ENCODE assay signal across 15 cellular contexts in the genomic region with DNA sequence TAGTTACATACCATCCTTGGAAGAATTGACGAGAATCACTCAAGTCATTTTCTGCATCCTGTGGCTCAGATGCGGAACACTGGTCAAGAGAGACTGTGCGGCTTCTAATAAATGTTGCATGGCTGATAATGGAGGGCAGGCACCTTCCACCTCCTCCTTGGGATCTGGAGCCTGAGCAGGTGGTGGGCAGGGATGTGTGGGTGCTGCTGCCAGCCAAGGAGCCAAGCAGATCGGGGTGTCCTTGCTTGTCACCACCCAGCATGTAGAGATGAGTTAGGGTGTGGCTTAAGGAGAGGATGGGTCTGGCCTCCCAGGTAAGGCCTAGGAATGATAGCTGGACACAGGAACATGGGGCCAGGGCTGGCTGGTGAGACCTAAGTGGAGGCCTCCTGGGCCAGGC. TPM values are rescaled to one million over a fixed set of nuclear protein-coding genes. Genes with fewer than 3 reads are reported as not detected.
DNase-seq lines count a peak whose midpoint lies in the region; ATAC-seq and TF ChIP-seq lines count a peak whose summit lies in the region.
"Had no signal": no experiment of that assay in that cellular context is flagged by ENCODE, and none has a peak within 500 bp of the region (broad histone marks: within the 10 kb centered on the region; RNA-seq: fewer than 3 reads in every experiment).

No MANE protein-coding gene starts in this region.

- peak overlapping the region; percentile 48 for H3K27ac Mint-ChIP-seq in CD4-positive, alpha-beta T cell
- peak overlapping the region; percentile 65 for H3K27ac Mint-ChIP-seq in activated T-helper 17 cell treated with anti-CD3 and anti-CD28 coated beads, Interleukin-2, amount 50 U/mL, for 72 hours
- H3K27ac Mint-ChIP-seq in effector memory CD8-positive, alpha-beta T cell: peak overlapping the region; percentile 82 to 83
- no peak overlapping the region for H3K27ac Mint-ChIP-seq in activated CD8-positive, alpha-beta T cell treated with anti-CD3 and anti-CD28 coated beads, Interleukin-2, amount 10 ng/mL, durations not matched to agents 7 days and 5 days
- H3K27ac Mint-ChIP-seq: B cell, HFFc6 had no signal

- no peaks in the 10 kb centered on the region for H3K9me3 ChIP-seq in CD4-positive, alpha-beta T cell (ENCODE audit: control insufficient read depth, low read length)
- H3K9me3 ChIP-seq in skeletal muscle tissue (ENCODE audit: control insufficient read depth in 3 of 3, low read length in 3 of 3): no peaks in the 10 kb centered on the region
- H3K9me3 ChIP-seq in right atrium auricular region: no peaks in the 10 kb centered on the region
- H3K9me3 ChIP-seq: BLaER1 treated with 17β-estradiol and CSF1 and Interleukin-3, amounts not matched to agents 10 nM and 100 nM had no signal

- no peak for TF ChIP-seq CTCF in CD4-positive, alpha-beta T cell (IDR thresholded peaks at IDR 0.05)
- TF ChIP-seq CTCF in right atrium auricular region (IDR thresholded peaks at IDR 0.05): no peak

- H3K9ac ChIP-seq in skeletal muscle tissue (ENCODE audit: low read depth in 1 of 3, low read length in 3 of 3): peak overlapping the region in 1 of 3 donors; percentile 81
- H3K9ac ChIP-seq: BLaER1 treated with 17β-estradiol and CSF1 and Interleukin-3, amounts not matched to agents 10 nM and 100 nM had no signal

- POLR2A ChIA-PET in CD4-positive, alpha-beta T cell (lab: Charles Lee): no interaction called here
- POLR2A ChIA-PET in activated CD8-positive, alpha-beta T cell treated with anti-CD3 and anti-CD28 coated beads, Interleukin-2, amount 10 ng/mL, durations not matched to agents 7 days and 5 days (lab: Charles Lee): no interaction called here

- no peak overlapping the region for H3K27ac ChIP-seq in CD4-positive, alpha-beta T cell (ENCODE audit: low read depth, low read length)
- peak overlapping the region; percentile 78 for H3K27ac ChIP-seq in skeletal muscle tissue (ENCODE audit: low read depth, low read length)
- H3K27ac ChIP-seq in right atrium auricular region: no peak overlapping the region
- H3K27ac ChIP-seq: BLaER1 treated with 17β-estradiol and CSF1 and Interleukin-3, amounts not matched to agents 10 nM and 100 nM; HL-60 had no signal

- H3K36me3 ChIP-seq in skeletal muscle tissue (ENCODE audit: control insufficient read depth in 3 of 3, insufficient read depth in 3 of 3, low read length in 3 of 3) (peaks cover 89 to 93% (median 92%) of the 10 kb centered on the region in 3 donors), right atrium auricular region (peaks cover 84% of the 10 kb centered on the region)

- H3K27me3 Mint-ChIP-seq in CD4-positive, alpha-beta T cell: no peaks in the 10 kb centered on the region
- no peaks in the 10 kb centered on the region for H3K27me3 Mint-ChIP-seq in activated T-helper 17 cell treated with anti-CD3 and anti-CD28 coated beads, Interleukin-2, amount 50 U/mL, for 72 hours
- no peaks in the 10 kb centered on the region for H3K27me3 Mint-ChIP-seq in effector memory CD8-positive, alpha-beta T cell
- H3K27me3 Mint-ChIP-seq in activated CD8-positive, alpha-beta T cell treated with anti-CD3 and anti-CD28 coated beads, Interleukin-2, amount 10 ng/mL, durations not matched to agents 7 days and 5 days (ENCODE audit: low read depth): no peaks in the 10 kb centered on the region
- H3K27me3 Mint-ChIP-seq: B cell; CD8-positive, alpha-beta memory T cell had no signal

- TF ChIP-seq POLR2A in GM18505 (IDR thresholded peaks at IDR 0.05; ENCODE audit: borderline replicate concordance, extremely low read depth, insufficient read depth, insufficient read length): no peak

- no peak for DNase-seq in CD4-positive, alpha-beta T cell
- DNase-seq in effector memory CD8-positive, alpha-beta T cell: no peak
- DNase-seq in right atrium auricular region (ENCODE audit: low spot score): no peak
- no peak for DNase-seq in activated CD8-positive, alpha-beta T cell treated with anti-CD3 and anti-CD28 coated beads, Interleukin-2, amount 10 ng/mL, durations not matched to agents 7 days and 5 days
- DNase-seq: CD8-positive, alpha-beta memory T cell; COR-L47; GOT3; HFFc6 had no signal

- peaks cover 4% of the 10 kb centered on the region for H3K4me1 Mint-ChIP-seq in CD4-positive, alpha-beta T cell (ENCODE audit: low read depth)
- H3K4me1 Mint-ChIP-seq in activated T-helper 17 cell treated with anti-CD3 and anti-CD28 coated beads, Interleukin-2, amount 50 U/mL, for 72 hours: peaks cover 30% of the 10 kb centered on the region
- peaks cover 23 to 24% of the 10 kb centered on the region in 2 donors for H3K4me1 Mint-ChIP-seq in effector memory CD8-positive, alpha-beta T cell (ENCODE audit: low read depth in 2 of 2)
- no peaks in the 10 kb centered on the region for H3K4me1 Mint-ChIP-seq in activated CD8-positive, alpha-beta T cell treated with anti-CD3 and anti-CD28 coated beads, Interleukin-2, amount 10 ng/mL, durations not matched to agents 7 days and 5 days (ENCODE audit: low read depth)
- H3K4me1 Mint-ChIP-seq: B cell had no signal

- H3K27me3 ChIP-seq in CD4-positive, alpha-beta T cell (ENCODE audit: control insufficient read depth, insufficient read depth, low read length): no peaks in the 10 kb centered on the region
- no peaks in the 10 kb centered on the region for H3K27me3 ChIP-seq in skeletal muscle tissue (ENCODE audit: control insufficient read depth in 3 of 3, insufficient read depth in 3 of 3, low read length in 3 of 3)
- H3K27me3 ChIP-seq in right atrium auricular region: no peaks in the 10 kb centered on the region
- H3K27me3 ChIP-seq: BLaER1 treated with 17β-estradiol and CSF1 and Interleukin-3, amounts not matched to agents 10 nM and 100 nM had no signal

- H3K4me1 ChIP-seq in skeletal muscle tissue (ENCODE audit: control insufficient read depth in 3 of 3, insufficient read depth in 3 of 3, low read length in 3 of 3) (peaks cover 18 to 39% (median 33%) of the 10 kb centered on the region in 3 donors), right atrium auricular region (no peaks in the 10 kb centered on the region)
- H3K4me1 ChIP-seq: BLaER1 treated with 17β-estradiol and CSF1 and Interleukin-3, amounts not matched to agents 10 nM and 100 nM had no signal

- H3K4me3 ChIP-seq in skeletal muscle tissue (ENCODE audit: low read length in 3 of 3) (peak overlapping the region in 1 of 3 donors; percentile 61), right atrium auricular region (no peak overlapping the region)
- H3K4me3 ChIP-seq: BLaER1 treated with 17β-estradiol and CSF1 and Interleukin-3, amounts not matched to agents 10 nM and 100 nM had no signal

- no peaks in the 10 kb centered on the region for H3K9me3 Mint-ChIP-seq in CD4-positive, alpha-beta T cell
- no peaks in the 10 kb centered on the region for H3K9me3 Mint-ChIP-seq in activated T-helper 17 cell treated with anti-CD3 and anti-CD28 coated beads, Interleukin-2, amount 50 U/mL, for 72 hours
- H3K9me3 Mint-ChIP-seq in effector memory CD8-positive, alpha-beta T cell: no peaks in the 10 kb centered on the region
- no peaks in the 10 kb centered on the region for H3K9me3 Mint-ChIP-seq in activated CD8-positive, alpha-beta T cell treated with anti-CD3 and anti-CD28 coated beads, Interleukin-2, amount 10 ng/mL, durations not matched to agents 7 days and 5 days (ENCODE audit: insufficient read depth)
- H3K9me3 Mint-ChIP-seq: CD8-positive, alpha-beta memory T cell; HFFc6 had no signal

- no peak for ATAC-seq in CD4-positive, alpha-beta T cell (ENCODE audit: poor library complexity)
- no peak for ATAC-seq in activated T-helper 17 cell treated with anti-CD3 and anti-CD28 coated beads, Interleukin-2, amount 50 U/mL, for 72 hours (replicated peaks)
- ATAC-seq in effector memory CD8-positive, alpha-beta T cell (replicated peaks): no peak
- no peak for ATAC-seq in activated CD8-positive, alpha-beta T cell treated with anti-CD3 and anti-CD28 coated beads, Interleukin-2, amount 10 ng/mL, durations not matched to agents 7 days and 5 days
- no peak for ATAC-seq in GM18505 (IDR thresholded peaks at IDR 0.05; ENCODE audit: unreplicated experiment)
- ATAC-seq: HCT116 had no signal

- CTCF ChIA-PET in CD4-positive, alpha-beta T cell (lab: Charles Lee): no interaction called here
- CTCF ChIA-PET in activated CD8-positive, alpha-beta T cell treated with anti-CD3 and anti-CD28 coated beads, Interleukin-2, amount 10 ng/mL, durations not matched to agents 7 days and 5 days (lab: Charles Lee): no interaction called here

- intact Hi-C loops in CD4-positive, alpha-beta T cell (cut with DNase I, micrococcal nuclease): no loop called here

- H3K36me3 Mint-ChIP-seq in CD4-positive, alpha-beta T cell (ENCODE audit: low read depth): peaks cover 65% of the 10 kb centered on the region
- no peaks in the 10 kb centered on the region for H3K36me3 Mint-ChIP-seq in activated T-helper 17 cell treated with anti-CD3 and anti-CD28 coated beads, Interleukin-2, amount 50 U/mL, for 72 hours (ENCODE audit: low read depth)
- H3K36me3 Mint-ChIP-seq in effector memory CD8-positive, alpha-beta T cell (ENCODE audit: insufficient read depth): peaks cover 55% of the 10 kb centered on the region
- H3K36me3 Mint-ChIP-seq in activated CD8-positive, alpha-beta T cell treated with anti-CD3 and anti-CD28 coated beads, Interleukin-2, amount 10 ng/mL, durations not matched to agents 7 days and 5 days (ENCODE audit: low read depth): peaks cover 79% of the 10 kb centered on the region

- no peak overlapping the region for H3K4me3 Mint-ChIP-seq in CD4-positive, alpha-beta T cell
- H3K4me3 Mint-ChIP-seq in activated T-helper 17 cell treated with anti-CD3 and anti-CD28 coated beads, Interleukin-2, amount 50 U/mL, for 72 hours: no peak overlapping the region
- H3K4me3 Mint-ChIP-seq in effector memory CD8-positive, alpha-beta T cell: no peak overlapping the region
- no peak overlapping the region for H3K4me3 Mint-ChIP-seq in activated CD8-positive, alpha-beta T cell treated with anti-CD3 and anti-CD28 coated beads, Interleukin-2, amount 10 ng/mL, durations not matched to agents 7 days and 5 days
- H3K4me3 Mint-ChIP-seq: B cell; CD8-positive, alpha-beta memory T cell; HFFc6 had no signal

RNA-seq across cellular contexts. Expression of gene GPI, which starts 17.5 kb away (rescaled TPM):
- 10 to 100 TPM; 85.0 to 86.0 TPM for total RNA-seq in CD4-positive, alpha-beta T cell
- total RNA-seq in activated T-helper 17 cell treated with anti-CD3 and anti-CD28 coated beads, Interleukin-2, amount 50 U/mL, for 72 hours: 1,000 to 10,000 TPM in 1 of 2 donors, 100 to 1,000 TPM in 1; 862 to 1,104 TPM
- total RNA-seq in skeletal muscle tissue (80.4 TPM), right atrium auricular region (100 to 1,000 TPM; 340 to 413 TPM)
- 100 to 1,000 TPM; 661 to 697 TPM for total RNA-seq in activated CD8-positive, alpha-beta T cell treated with anti-CD3 and anti-CD28 coated beads, Interleukin-2, amount 10 ng/mL, durations not matched to agents 7 days and 5 days

RNA-seq across cellular contexts. Expression of gene PDCD2L, which starts 21.7 kb away (rescaled TPM):
- 1 to 10 TPM; 3.8 to 3.9 TPM for total RNA-seq in CD4-positive, alpha-beta T cell
- 10 to 100 TPM; 11.9 to 30.4 TPM for total RNA-seq in activated T-helper 17 cell treated with anti-CD3 and anti-CD28 coated beads, Interleukin-2, amount 50 U/mL, for 72 hours
- total RNA-seq in skeletal muscle tissue: 19.8 TPM
- total RNA-seq in right atrium auricular region: 10 to 100 TPM in 1 of 2 donors, 1 to 10 TPM in 1; 9.5 to 14.0 TPM
- 10 to 100 TPM; 12.9 to 13.3 TPM for total RNA-seq in activated CD8-positive, alpha-beta T cell treated with anti-CD3 and anti-CD28 coated beads, Interleukin-2, amount 10 ng/mL, durations not matched to agents 7 days and 5 days

RNA-seq across cellular contexts. Expression of gene UBA2, which starts 45.7 kb away (rescaled TPM):
- 10 to 100 TPM; 44.9 to 57.3 TPM for total RNA-seq in CD4-positive, alpha-beta T cell
- 100 to 1,000 TPM; 125 to 159 TPM for total RNA-seq in activated T-helper 17 cell treated with anti-CD3 and anti-CD28 coated beads, Interleukin-2, amount 50 U/mL, for 72 hours
- 121 TPM for total RNA-seq in skeletal muscle tissue
- total RNA-seq in right atrium auricular region: 10 to 100 TPM; 42.1 to 52.3 TPM
- total RNA-seq in activated CD8-positive, alpha-beta T cell treated with anti-CD3 and anti-CD28 coated beads, Interleukin-2, amount 10 ng/mL, durations not matched to agents 7 days and 5 days: 100 to 1,000 TPM; 129 to 135 TPM
